36 cellular contexts compared by ENCODE assay signal in genomic region chr9:74095925-74096324, GRCh38.
"Had no signal": no experiment of that assay in that cellular context is flagged by ENCODE, and none has a peak within 500 bp of the region (broad histone marks: within the 10 kb centered on the region; RNA-seq: fewer than 3 reads in every experiment).

No MANE protein-coding gene starts in this region.

- H3K4me3 Mint-ChIP-seq: activated CD4-positive, alpha-beta T cell treated with anti-CD3 and anti-CD28 coated beads for 36 hours; activated CD4-positive, alpha-beta T cell treated with anti-CD3 and anti-CD28 coated beads, Interleukin-2, amount 10 ng/mL, durations not matched to agents 7 days and 5 days; activated CD8-positive, alpha-beta T cell treated with anti-CD3 and anti-CD28 coated beads for 36 hours; activated naive CD4-positive, alpha-beta T cell treated with anti-CD3 and anti-CD28 coated beads, Interleukin-2, amount 10 ng/mL, durations not matched to agents 7 days and 5 days; activated naive CD4-positive, alpha-beta T cell treated with anti-CD3 and anti-CD28 coated beads, Interleukin-2, amount 50 U/mL, for 24 hours; activated naive CD8-positive, alpha-beta T cell; activated naive CD8-positive, alpha-beta T cell treated with anti-CD3 and anti-CD28 coated beads, Interleukin-2, amount 10 ng/mL, durations not matched to agents 7 days and 5 days; activated naive CD8-positive, alpha-beta T cell treated with anti-CD3 and anti-CD28 coated beads, Interleukin-2, amount 50 U/mL, for 24 hours; activated T-cell treated with anti-CD3 and anti-CD28 coated beads, Interleukin-2, amount 50 U/mL, for 4 hours; activated T-cell treated with anti-CD3 and anti-CD28 coated beads, Interleukin-2, amount 50 U/mL, for 72 hours; activated T-helper 1 cell treated with anti-CD3 and anti-CD28 coated beads, Interleukin-12 subunit alpha, Interleukin-12 subunit beta, Interleukin-2, Interleukin-4 antibody, amounts not matched to agents 30 ng/mL and 10 ng/mL and 1 ng/mL, durations not matched to agents 14 hours and 24 hours and 36 hours; activated T-helper 17 cell treated with anti-CD3 and anti-CD28 coated beads, Interleukin-2, amount 50 U/mL, for 72 hours; brain; central memory CD8-positive, alpha-beta T cell; T-helper 1 cell treated with Interleukin-12 subunit alpha and Interleukin-12 subunit beta and Interleukin-4 antibody, amounts not matched to agents 30 μg/mL and 1 μg/mL, for 36 hours; T-helper 2 cell treated with Interferon-gamma antibody and Interleukin-4, amounts not matched to agents 5 μg/mL and 100 μg/mL, for 36 hours had no signal

- H3K9me3 ChIP-seq: ascending aorta had no signal

- H3K27ac ChIP-seq: ascending aorta, cardiac muscle cell, VCaP had no signal

- H3K27ac Mint-ChIP-seq: activated CD4-positive, alpha-beta T cell treated with anti-CD3 and anti-CD28 coated beads for 36 hours; activated CD4-positive, alpha-beta T cell treated with anti-CD3 and anti-CD28 coated beads, Interleukin-2, amount 10 ng/mL, durations not matched to agents 7 days and 5 days; activated CD8-positive, alpha-beta T cell treated with anti-CD3 and anti-CD28 coated beads for 36 hours; activated naive CD4-positive, alpha-beta T cell treated with anti-CD3 and anti-CD28 coated beads, Interleukin-2, amount 10 ng/mL, durations not matched to agents 7 days and 5 days; activated naive CD4-positive, alpha-beta T cell treated with anti-CD3 and anti-CD28 coated beads, Interleukin-2, amount 50 U/mL, for 24 hours; activated naive CD8-positive, alpha-beta T cell; activated naive CD8-positive, alpha-beta T cell treated with anti-CD3 and anti-CD28 coated beads, Interleukin-2, amount 10 ng/mL, durations not matched to agents 7 days and 5 days; activated naive CD8-positive, alpha-beta T cell treated with anti-CD3 and anti-CD28 coated beads, Interleukin-2, amount 50 U/mL, for 24 hours; activated T-cell treated with anti-CD3 and anti-CD28 coated beads, Interleukin-2, amount 50 U/mL, for 72 hours; activated T-helper 1 cell treated with anti-CD3 and anti-CD28 coated beads, Interleukin-12 subunit alpha, Interleukin-12 subunit beta, Interleukin-2, Interleukin-4 antibody, amounts not matched to agents 30 ng/mL and 10 ng/mL and 1 ng/mL, durations not matched to agents 14 hours and 24 hours and 36 hours; activated T-helper 17 cell treated with anti-CD3 and anti-CD28 coated beads, Interleukin-2, amount 50 U/mL, for 72 hours; brain; T-helper 1 cell treated with Interleukin-12 subunit alpha and Interleukin-12 subunit beta and Interleukin-4 antibody, amounts not matched to agents 30 μg/mL and 1 μg/mL, for 36 hours; T-helper 2 cell treated with Interferon-gamma antibody and Interleukin-4, amounts not matched to agents 5 μg/mL and 100 μg/mL, for 36 hours had no signal

- H3K36me3 ChIP-seq: ascending aorta, cardiac muscle cell had no signal

- H3K36me3 Mint-ChIP-seq: activated naive CD4-positive, alpha-beta T cell treated with anti-CD3 and anti-CD28 coated beads, Interleukin-2, amount 10 ng/mL, durations not matched to agents 7 days and 5 days; activated naive CD4-positive, alpha-beta T cell treated with anti-CD3 and anti-CD28 coated beads, Interleukin-2, amount 50 U/mL, for 24 hours; activated naive CD8-positive, alpha-beta T cell; activated naive CD8-positive, alpha-beta T cell treated with anti-CD3 and anti-CD28 coated beads, Interleukin-2, amount 10 ng/mL, durations not matched to agents 7 days and 5 days; brain had no signal

- H3K27me3 ChIP-seq: ascending aorta, cardiac muscle cell had no signal

- H3K4me1 Mint-ChIP-seq: activated CD4-positive, alpha-beta T cell treated with anti-CD3 and anti-CD28 coated beads for 36 hours; activated CD4-positive, alpha-beta T cell treated with anti-CD3 and anti-CD28 coated beads, Interleukin-2, amount 10 ng/mL, durations not matched to agents 7 days and 5 days; activated naive CD4-positive, alpha-beta T cell treated with anti-CD3 and anti-CD28 coated beads, Interleukin-2, amount 10 ng/mL, durations not matched to agents 7 days and 5 days; activated naive CD4-positive, alpha-beta T cell treated with anti-CD3 and anti-CD28 coated beads, Interleukin-2, amount 50 U/mL, for 24 hours; activated naive CD8-positive, alpha-beta T cell treated with anti-CD3 and anti-CD28 coated beads, Interleukin-2, amount 10 ng/mL, durations not matched to agents 7 days and 5 days; activated naive CD8-positive, alpha-beta T cell treated with anti-CD3 and anti-CD28 coated beads, Interleukin-2, amount 50 U/mL, for 24 hours; activated T-helper 17 cell treated with anti-CD3 and anti-CD28 coated beads, Interleukin-2, amount 50 U/mL, for 72 hours; brain; central memory CD8-positive, alpha-beta T cell had no signal

- ATAC-seq: activated CD4-positive, alpha-beta T cell treated with anti-CD3 and anti-CD28 coated beads for 36 hours; activated CD4-positive, CD25-positive, alpha-beta regulatory T cell treated with anti-CD3 and anti-CD28 coated beads, Interleukin-2, amount 50 U/mL, for 24 hours; activated CD8-positive, alpha-beta T cell treated with anti-CD3 and anti-CD28 coated beads for 36 hours; activated naive CD8-positive, alpha-beta T cell treated with anti-CD3 and anti-CD28 coated beads, Interleukin-2, amount 50 U/mL, for 24 hours; activated T-cell treated with anti-CD3 and anti-CD28 coated beads, Interleukin-2, amount 50 U/mL, for 4 hours; activated T-cell treated with anti-CD3 and anti-CD28 coated beads, Interleukin-2, amount 50 U/mL, for 72 hours; activated T-helper 17 cell treated with anti-CD3 and anti-CD28 coated beads, Interleukin-2, amount 50 U/mL, for 72 hours had no signal

- H3K4me1 ChIP-seq: ascending aorta had no signal

- DNase-seq: activated CD4-positive, alpha-beta T cell treated with anti-CD3 and anti-CD28 coated beads for 1 hour; activated CD4-positive, alpha-beta T cell treated with anti-CD3 and anti-CD28 coated beads for 36 hours; activated CD4-positive, alpha-beta T cell treated with anti-CD3 and anti-CD28 coated beads for 48 hours; activated CD4-positive, alpha-beta T cell treated with anti-CD3 and anti-CD28 coated beads, Interleukin-2, amount 10 ng/mL, durations not matched to agents 7 days and 5 days; activated CD4-positive, alpha-beta T cell treated with anti-CD3 and anti-CD28 coated beads, Interleukin-2, amount 50 U/mL, for 48 hours; activated CD4-positive, CD25-positive, alpha-beta regulatory T cell; activated CD8-positive, alpha-beta memory T cell treated with anti-CD3 and anti-CD28 coated beads, Interleukin-2, amount 50 U/mL, for 4 hours; activated CD8-positive, alpha-beta T cell treated with anti-CD3 and anti-CD28 coated beads for 36 hours; activated effector memory CD4-positive, alpha-beta T cell treated with anti-CD3 and anti-CD28 coated beads, Interleukin-2, amount 50 U/mL, for 16 hours; activated naive CD4-positive, alpha-beta T cell treated with anti-CD3 and anti-CD28 coated beads, Interleukin-2, amount 10 ng/mL, durations not matched to agents 7 days and 5 days; activated naive CD4-positive, alpha-beta T cell treated with Interleukin-2 at 50 U/mL for 16 hours; activated naive CD8-positive, alpha-beta T cell treated with anti-CD3 and anti-CD28 coated beads, Interleukin-2, amount 10 ng/mL, durations not matched to agents 7 days and 5 days; activated naive CD8-positive, alpha-beta T cell treated with anti-CD3 and anti-CD28 coated beads, Interleukin-2, amount 50 U/mL, for 24 hours; activated T-cell treated with anti-CD3 and anti-CD28 coated beads for 4 hours; activated T-cell treated with anti-CD3 and anti-CD28 coated beads, Interleukin-2, amount 50 U/mL, for 1 hour; activated T-cell treated with anti-CD3 and anti-CD28 coated beads, Interleukin-2, amount 50 U/mL, for 4 hours; activated T-cell treated with anti-CD3 and anti-CD28 coated beads, Interleukin-2, amount 50 U/mL, for 72 hours; amygdala; anterior cingulate cortex; caudate nucleus; cerebellar nuclear complex; T-helper 1 cell; T-helper 2 cell; T-helper 9 cell had no signal

- H3K4me3 ChIP-seq: ascending aorta, cardiac muscle cell had no signal

- H3K27me3 Mint-ChIP-seq: activated CD4-positive, alpha-beta T cell treated with anti-CD3 and anti-CD28 coated beads for 36 hours; activated CD4-positive, alpha-beta T cell treated with anti-CD3 and anti-CD28 coated beads, Interleukin-2, amount 10 ng/mL, durations not matched to agents 7 days and 5 days; activated CD8-positive, alpha-beta T cell treated with anti-CD3 and anti-CD28 coated beads for 36 hours; activated naive CD4-positive, alpha-beta T cell treated with anti-CD3 and anti-CD28 coated beads, Interleukin-2, amount 10 ng/mL, durations not matched to agents 7 days and 5 days; activated naive CD4-positive, alpha-beta T cell treated with anti-CD3 and anti-CD28 coated beads, Interleukin-2, amount 50 U/mL, for 24 hours; activated naive CD8-positive, alpha-beta T cell; activated naive CD8-positive, alpha-beta T cell treated with anti-CD3 and anti-CD28 coated beads, Interleukin-2, amount 10 ng/mL, durations not matched to agents 7 days and 5 days; activated naive CD8-positive, alpha-beta T cell treated with anti-CD3 and anti-CD28 coated beads, Interleukin-2, amount 50 U/mL, for 24 hours; activated T-helper 17 cell treated with anti-CD3 and anti-CD28 coated beads, Interleukin-2, amount 50 U/mL, for 72 hours; brain; central memory CD8-positive, alpha-beta T cell had no signal

- H3K9me3 Mint-ChIP-seq: activated CD8-positive, alpha-beta T cell treated with anti-CD3 and anti-CD28 coated beads for 36 hours; activated T-helper 1 cell treated with anti-CD3 and anti-CD28 coated beads, Interleukin-12 subunit alpha, Interleukin-12 subunit beta, Interleukin-2, Interleukin-4 antibody, amounts not matched to agents 30 ng/mL and 10 ng/mL and 1 ng/mL, durations not matched to agents 14 hours and 24 hours and 36 hours; brain; T-helper 1 cell treated with Interleukin-12 subunit alpha and Interleukin-12 subunit beta and Interleukin-4 antibody, amounts not matched to agents 30 μg/mL and 1 μg/mL, for 36 hours; T-helper 2 cell treated with Interferon-gamma antibody and Interleukin-4, amounts not matched to agents 5 μg/mL and 100 μg/mL, for 36 hours had no signal
